In genomic region chr12:47910486-47910885, GRCh38 we compare ENCODE assay signal across 27 cellular contexts. TPM values are rescaled to one million over a fixed set of nuclear protein-coding genes. Genes with fewer than 3 reads are reported as not detected.
DNase-seq lines count a peak whose midpoint lies in the region; FAIRE-seq and TF ChIP-seq lines count a peak whose summit lies in the region.
"Had no signal": no experiment of that assay in that cellular context is flagged by ENCODE, and none has a peak within 500 bp of the region (broad histone marks: within the 10 kb centered on the region; RNA-seq: fewer than 3 reads in every experiment).

No MANE protein-coding gene starts in this region.

- 53% methylated on average over 3 of the region's 3 CpGs for WGBS in smooth muscle cell (ENCODE audit: low lambda C conversion rate)
- WGBS in tibial nerve, 2 donors, result 52 to 69% methylated on average over 3 of the region's 3 CpGs

- peaks cover 45% of the 10 kb centered on the region for H3K27me3 ChIP-seq in astrocyte (ENCODE audit: insufficient read depth, low read length)
- peaks cover 33% of the 10 kb centered on the region for H3K27me3 ChIP-seq in smooth muscle cell (ENCODE audit: low read depth)
- no peaks in the 10 kb centered on the region for H3K27me3 ChIP-seq in tibial nerve
- H3K27me3 ChIP-seq: suprapubic skin, vagina had no signal

- H3K79me2 ChIP-seq in astrocyte (ENCODE audit: insufficient read depth, low read length), result no peaks in the 10 kb centered on the region
- H3K79me2 ChIP-seq in smooth muscle cell (ENCODE audit: low read depth), result no peaks in the 10 kb centered on the region
- H3K79me2 ChIP-seq: hepatocyte had no signal

- no peak for TF ChIP-seq POLR2A in tibial nerve (IDR thresholded peaks at IDR 0.05)

- H3K4me3 ChIP-seq in astrocyte (ENCODE audit: insufficient read depth, low read depth, low read length) (no peak overlapping the region), foreskin fibroblast (ENCODE audit: low read depth in 1 of 2, low read length in 2 of 2) (no peak overlapping the region), smooth muscle cell (no peak overlapping the region), tibial nerve (no peak overlapping the region)
- H3K4me3 ChIP-seq: coronary artery, hepatocyte, mucosa of descending colon, suprapubic skin, vagina had no signal

- no peaks in the 10 kb centered on the region for H4K20me1 ChIP-seq in astrocyte (ENCODE audit: insufficient read depth, low read length)
- no peaks in the 10 kb centered on the region for H4K20me1 ChIP-seq in smooth muscle cell (ENCODE audit: low read depth)

- peaks cover 44% of the 10 kb centered on the region for H3K27me3 Mint-ChIP-seq in astrocyte (ENCODE audit: low read depth, unreplicated experiment)

- no peak overlapping the region for H3K4me2 ChIP-seq in astrocyte (ENCODE audit: low read length)
- H3K4me2 ChIP-seq in smooth muscle cell, result peak overlapping the region; percentile 54
- H3K4me2 ChIP-seq: hepatocyte had no signal

- H2AFZ ChIP-seq in astrocyte (ENCODE audit: low read depth, low read length) (no peak overlapping the region), smooth muscle cell (ENCODE audit: low read depth) (no peak overlapping the region)
- H2AFZ ChIP-seq: hepatocyte had no signal

- H3K36me3 ChIP-seq in astrocyte (ENCODE audit: insufficient read depth, low read length) (no peaks in the 10 kb centered on the region), smooth muscle cell (ENCODE audit: low read depth) (no peaks in the 10 kb centered on the region), tibial nerve (no peaks in the 10 kb centered on the region)
- H3K36me3 ChIP-seq: brain microvascular endothelial cell, suprapubic skin, vagina had no signal

- TF ChIP-seq CTCF in astrocyte (IDR thresholded peaks at IDR 0.05; ENCODE audit: insufficient read depth, low read depth, low read length), result no peak
- no peak for TF ChIP-seq CTCF in foreskin fibroblast (IDR thresholded peaks at IDR 0.05; ENCODE audit: low read depth, low read length)
- no peak for TF ChIP-seq CTCF in smooth muscle cell (IDR thresholded peaks at IDR 0.05; ENCODE audit: borderline replicate concordance, insufficient read depth, poor library complexity, severe bottlenecking)
- no peak for TF ChIP-seq CTCF in tibial nerve (IDR thresholded peaks at IDR 0.05)

- H3K9ac ChIP-seq in astrocyte (ENCODE audit: low read length), result no peak overlapping the region
- H3K9ac ChIP-seq in smooth muscle cell (ENCODE audit: low read depth), result no peak overlapping the region

- peaks cover 1% of the 10 kb centered on the region for H3K4me1 ChIP-seq in astrocyte (ENCODE audit: insufficient read depth, low read length)
- H3K4me1 ChIP-seq in smooth muscle cell (ENCODE audit: low read depth), result no peaks in the 10 kb centered on the region
- H3K4me1 ChIP-seq in tibial nerve, result peaks cover 0 to 2% (median 0%) of the 10 kb centered on the region in 4 donors
- H3K4me1 ChIP-seq: vagina had no signal

- no peak overlapping the region for H3K27ac ChIP-seq in astrocyte (ENCODE audit: low read depth, low read length)
- H3K27ac ChIP-seq in smooth muscle cell (ENCODE audit: low read depth), result no peak overlapping the region
- no peak overlapping the region for H3K27ac ChIP-seq in tibial nerve
- H3K27ac ChIP-seq: brain microvascular endothelial cell, coronary artery, hepatocyte, suprapubic skin, vagina had no signal

- peaks cover 7% of the 10 kb centered on the region for H3F3A ChIP-seq in smooth muscle cell (ENCODE audit: low read depth)

- DNase-seq in GM04503 (ENCODE audit: low read depth) (peak; percentile 58), astrocyte (ENCODE audit: low read depth) (no peak), foreskin fibroblast (peak; percentile 26 to 49), smooth muscle cell (lab: John Stamatoyannopoulos, UW; ENCODE audit: unreplicated experiment) (no peak), activated T-cell treated with anti-CD3 and anti-CD28 coated beads for 4 hours (no peak), CD1c-positive myeloid dendritic cell (ENCODE audit: extremely low spot score) (no peak), tibial nerve (ENCODE audit: low spot score in 2 of 2) (no peak)
- DNase-seq: activated CD4-positive, alpha-beta T cell treated with anti-CD3 and anti-CD28 coated beads, Interleukin-2, amount 10 ng/mL, durations not matched to agents 24 days and 14 days; activated naive CD8-positive, alpha-beta T cell treated with anti-CD3 and anti-CD28 coated beads, Interleukin-2, amount 50 U/mL, for 24 hours; brain microvascular endothelial cell; CD8-positive, alpha-beta memory T cell; DMS53; GOT3; MM.1S; mucosa of descending colon; NCI-H1436; NCI-H524 treated with DMSO at 0.1 percent for 48 hours; stimulated activated CD4-positive, alpha-beta T cell treated with anti-CD3 and anti-CD28 coated beads, Interleukin-1b, Interleukin-23, amount 100 ng/mL, for 48 hours had no signal

- no peak overlapping the region for H3K27ac Mint-ChIP-seq in astrocyte (ENCODE audit: unreplicated experiment)
- H3K27ac Mint-ChIP-seq: activated CD4-positive, alpha-beta T cell treated with anti-CD3 and anti-CD28 coated beads, Interleukin-2, amount 10 ng/mL, durations not matched to agents 24 days and 14 days; activated naive CD8-positive, alpha-beta T cell treated with anti-CD3 and anti-CD28 coated beads, Interleukin-2, amount 50 U/mL, for 24 hours; activated T-helper 17 cell treated with anti-CD3 and anti-CD28 coated beads, Interleukin-2, amount 50 U/mL, for 72 hours; IgD-negative memory B cell; T-helper 1 cell treated with Interleukin-12 subunit alpha and Interleukin-12 subunit beta and Interleukin-4 antibody, amounts not matched to agents 30 μg/mL and 1 μg/mL, for 36 hours had no signal

- H3K4me1 Mint-ChIP-seq in astrocyte (ENCODE audit: low read depth, unreplicated experiment), result peaks cover 7% of the 10 kb centered on the region
- H3K4me1 Mint-ChIP-seq: activated T-helper 17 cell treated with anti-CD3 and anti-CD28 coated beads, Interleukin-2, amount 50 U/mL, for 72 hours had no signal

- TF ChIP-seq EP300 in tibial nerve (IDR thresholded peaks at IDR 0.05), result no peak

- FAIRE-seq in astrocyte (lab: Jason Lieb, UNC), result peak; percentile 9
- FAIRE-seq: RCC 7860 had no signal

- H3K9me3 ChIP-seq in astrocyte (ENCODE audit: insufficient read depth, low read depth, low read length) (no peaks in the 10 kb centered on the region), smooth muscle cell (replicated peaks; ENCODE audit: low read depth) (no peaks in the 10 kb centered on the region), tibial nerve (peaks cover 0 to 7% (median 0%) of the 10 kb centered on the region in 4 donors)
- H3K9me3 ChIP-seq: mucosa of descending colon, suprapubic skin, vagina had no signal

- H3K9me3 Mint-ChIP-seq in astrocyte (ENCODE audit: unreplicated experiment), result no peaks in the 10 kb centered on the region
- H3K9me3 Mint-ChIP-seq: activated naive CD8-positive, alpha-beta T cell treated with anti-CD3 and anti-CD28 coated beads, Interleukin-2, amount 50 U/mL, for 24 hours; activated T-helper 17 cell treated with anti-CD3 and anti-CD28 coated beads, Interleukin-2, amount 50 U/mL, for 72 hours; T-helper 1 cell treated with Interleukin-12 subunit alpha and Interleukin-12 subunit beta and Interleukin-4 antibody, amounts not matched to agents 30 μg/mL and 1 μg/mL, for 36 hours had no signal

- H3K4me3 Mint-ChIP-seq in astrocyte (ENCODE audit: unreplicated experiment), result no peak overlapping the region
- H3K4me3 Mint-ChIP-seq: activated CD4-positive, alpha-beta T cell treated with anti-CD3 and anti-CD28 coated beads, Interleukin-2, amount 10 ng/mL, durations not matched to agents 24 days and 14 days; activated naive CD8-positive, alpha-beta T cell treated with anti-CD3 and anti-CD28 coated beads, Interleukin-2, amount 50 U/mL, for 24 hours; activated T-helper 17 cell treated with anti-CD3 and anti-CD28 coated beads, Interleukin-2, amount 50 U/mL, for 72 hours; CD8-positive, alpha-beta memory T cell; T-helper 1 cell treated with Interleukin-12 subunit alpha and Interleukin-12 subunit beta and Interleukin-4 antibody, amounts not matched to agents 30 μg/mL and 1 μg/mL, for 36 hours had no signal

- no peaks in the 10 kb centered on the region for H3K36me3 Mint-ChIP-seq in astrocyte (ENCODE audit: low read depth, unreplicated experiment)
- H3K36me3 Mint-ChIP-seq: IgD-negative memory B cell had no signal

RNA-seq across cellular contexts. Expression of gene VDR, which starts 5.7 kb away (rescaled TPM):
- 6.1 and 6.6 TPM in 2 replicates for total RNA-seq in astrocyte
- total RNA-seq in smooth muscle cell, result 6.5 and 16.5 TPM in 2 replicates
- polyA plus RNA-seq in smooth muscle cell, result 6.4 and 8.0 TPM in 2 replicates
- total RNA-seq in tibial nerve, result 1 to 10 TPM in 2 of 4 donors, under 1 TPM in 2; 0.78 to 6.6 (median 1.1) TPM
- polyA plus RNA-seq: neural cell had no signal

RNA-seq across cellular contexts. Expression of gene TMEM106C, which starts 52.9 kb away (rescaled TPM):
- 19.4 and 30.0 TPM in 2 replicates for total RNA-seq in astrocyte
- total RNA-seq in smooth muscle cell, result 58.8 and 58.9 TPM in 2 replicates
- 42.7 and 60.9 TPM in 2 replicates for polyA plus RNA-seq in smooth muscle cell
- total RNA-seq in tibial nerve, result 10 to 100 TPM; 26.9 to 69.7 (median 49.5) TPM

Comparison
In these comparisons a context has a peak if more than half of its experiments do, and no peak if none do; other contexts are left out.
1. DNase-seq: peak in GM04503 (single experiment) and foreskin fibroblast (2 of 2); none in astrocyte (single experiment), smooth muscle cell (single experiment), activated T-cell treated with anti-CD3 and anti-CD28 coated beads for 4 hours (single experiment), CD1c-positive myeloid dendritic cell (single experiment) and tibial nerve (0 of 2).